Comparison of ENCODE assay signal across 8 cellular contexts in genomic region chr7:13989138-13989943, GRCh38. TPM values are rescaled to one million over a fixed set of nuclear protein-coding genes. Genes with fewer than 3 reads are reported as not detected.
DNase-seq lines count a peak whose midpoint lies in the region; ATAC-seq and TF ChIP-seq lines count a peak whose summit lies in the region.

TSS of gene ETV1 (minus strand) at chr7:13989666. CDS start at chr7:13989052, 614 bp downstream.

- no peak within 1 kb of the TSS for H3K27ac ChIP-seq in CD4-positive, CD25-positive, alpha-beta regulatory T cell (ENCODE audit: insufficient read depth, low read length, poor library complexity, severe bottlenecking)
- peak within 1 kb of the TSS; percentile 63 for H3K27ac ChIP-seq in layer of hippocampus (ENCODE audit: low read depth, low read length)
- peak within 1 kb of the TSS; percentile 76 to 89 (median 88) for H3K27ac ChIP-seq in stomach

- H3K9me3 Mint-ChIP-seq in CD4-positive, CD25-positive, alpha-beta regulatory T cell, result peaks cover 0 to 3% (median 0%) of the 10 kb centered on the region in 7 donors

- H3K4me3 Mint-ChIP-seq in CD4-positive, CD25-positive, alpha-beta regulatory T cell, result no peak within 1 kb of the TSS

- DNase-seq in CD4-positive, CD25-positive, alpha-beta regulatory T cell, result no peak
- DNase-seq in HuH-7.5 (ENCODE audit: low spot score) (peak; percentile 51), dermis blood vessel endothelial cell (peak; percentile 81), stomach (peak; percentile 42)

- peaks cover 6% of the 10 kb centered on the region for H3K27me3 ChIP-seq in CD4-positive, CD25-positive, alpha-beta regulatory T cell (ENCODE audit: control insufficient read depth, insufficient read depth, low read length)
- no peaks in the 10 kb centered on the region for H3K27me3 ChIP-seq in layer of hippocampus (ENCODE audit: control insufficient read depth, insufficient read depth, low read length)
- no peaks in the 10 kb centered on the region for H3K27me3 ChIP-seq in stomach

- no peak for TF ChIP-seq EP300 in stomach (IDR thresholded peaks at IDR 0.05)

- no peaks in the 10 kb centered on the region for H3K4me1 Mint-ChIP-seq in CD4-positive, CD25-positive, alpha-beta regulatory T cell

- TF ChIP-seq POLR2A in stomach (IDR thresholded peaks at IDR 0.05), result no peak

- peak in 1 of 2 donors; percentile 33 for ATAC-seq in CD4-positive, CD25-positive, alpha-beta regulatory T cell (ENCODE audit: low read depth in 2 of 2)
- ATAC-seq in GM18909 (IDR thresholded peaks at IDR 0.05; ENCODE audit: poor library complexity, unreplicated experiment) (no peak), GM21367 (IDR thresholded peaks at IDR 0.05; ENCODE audit: unreplicated experiment) (no peak)

- H3K36me3 Mint-ChIP-seq in CD4-positive, CD25-positive, alpha-beta regulatory T cell, result no peaks in the 10 kb centered on the region

- no peaks in the 10 kb centered on the region for H3K9me3 ChIP-seq in CD4-positive, CD25-positive, alpha-beta regulatory T cell (ENCODE audit: control insufficient read depth in 2 of 2, low read length in 2 of 2)
- H3K9me3 ChIP-seq in stomach, result no peaks in the 10 kb centered on the region

- H3K27me3 Mint-ChIP-seq in CD4-positive, CD25-positive, alpha-beta regulatory T cell, result peaks cover 9% of the 10 kb centered on the region

- intact Hi-C loops in stomach (cut with DNase I; ENCODE audit: low total_unique reads), result no loop called here

- no peak within 1 kb of the TSS for H3K27ac Mint-ChIP-seq in CD4-positive, CD25-positive, alpha-beta regulatory T cell

- H3K36me3 ChIP-seq in CD4-positive, CD25-positive, alpha-beta regulatory T cell (ENCODE audit: control insufficient read depth, insufficient read depth, low read length), result no peaks in the 10 kb centered on the region
- no peaks in the 10 kb centered on the region for H3K36me3 ChIP-seq in stomach

- 1 to 2% (median 1%) methylated on average over 38 of the region's 38 CpGs for WGBS in stomach, 5 donors

- peaks cover 19% of the 10 kb centered on the region for H3K4me1 ChIP-seq in CD4-positive, CD25-positive, alpha-beta regulatory T cell (ENCODE audit: control insufficient read depth, insufficient read depth, low read length, poor library complexity, severe bottlenecking)
- peaks cover 0 to 25% (median 17%) of the 10 kb centered on the region in 4 donors for H3K4me1 ChIP-seq in stomach

- peak within 1 kb of the TSS; percentile 64 for H3K4me3 ChIP-seq in CD4-positive, CD25-positive, alpha-beta regulatory T cell (ENCODE audit: low read depth, low read length)
- H3K4me3 ChIP-seq in stomach, result peak within 1 kb of the TSS; percentile 53 to 70 (median 62)

- TF ChIP-seq CTCF in stomach (IDR thresholded peaks at IDR 0.05), result no peak

TF ChIP-seq in PFSK-1, 5 proteins besides CTCF, POLR2A, EP300 and RAD21:
- TF ChIP-seq FOXP2 (optimal IDR thresholded peaks at IDR 0.05; ENCODE audit: borderline replicate concordance, extremely low read depth, extremely low read length, insufficient read depth) (peak; percentile 20), REST (IDR thresholded peaks at IDR 0.05; ENCODE audit: insufficient read depth in 1 of 2, low read depth in 2 of 2, low read length in 2 of 2) (0 out of 4 replicates have a peak, but pooled peaks of 1 of the 2 experiments have one; percentile 19), TAF1 (IDR thresholded peaks at IDR 0.05; ENCODE audit: borderline replicate concordance, insufficient read depth, low read length) (peak; percentile 78), SIN3A (IDR thresholded peaks at IDR 0.05; ENCODE audit: borderline replicate concordance, insufficient read depth, low read length) (peak; percentile 6; the same call in 1 of the 2 replicates), POLR2AphosphoS5 (IDR thresholded peaks at IDR 0.05; ENCODE audit: low read depth, low read length) (peak; percentile 49)

RNA-seq across cellular contexts. Expression of gene ETV1, which starts in this region (rescaled TPM):
- 0.07 TPM for total RNA-seq in CD4-positive, CD25-positive, alpha-beta regulatory T cell
- 1 to 10 TPM in 1 of 4 donors, under 1 TPM in 2, not detected in 1; 0.15 to 1.2 (median 0.81) TPM for polyA plus RNA-seq in CD4-positive, CD25-positive, alpha-beta regulatory T cell
- 204 TPM for polyA plus RNA-seq in PFSK-1 (2012; ENCODE audit: insufficient read length, low read depth)
- total RNA-seq in dermis blood vessel endothelial cell, result 5.6 and 10.4 TPM in 2 replicates
- 10 to 100 TPM in 1 of 5 donors, 1 to 10 TPM in 3, under 1 TPM in 1; 0.29 to 17.6 (median 1.4) TPM for total RNA-seq in stomach
- polyA plus RNA-seq in stomach, result 1 to 10 TPM in 2 of 3 donors, under 1 TPM in 1; 0.88 to 2.3 (median 1.2) TPM

Comparison
In these comparisons a context has a peak if more than half of its experiments do, and no peak if none do; other contexts are left out.
1. DNase-seq: peak in HuH-7.5 (single experiment), dermis blood vessel endothelial cell (single experiment) and stomach (single experiment); none in CD4-positive, CD25-positive, alpha-beta regulatory T cell (0 of 3).